In the genomic region with DNA sequence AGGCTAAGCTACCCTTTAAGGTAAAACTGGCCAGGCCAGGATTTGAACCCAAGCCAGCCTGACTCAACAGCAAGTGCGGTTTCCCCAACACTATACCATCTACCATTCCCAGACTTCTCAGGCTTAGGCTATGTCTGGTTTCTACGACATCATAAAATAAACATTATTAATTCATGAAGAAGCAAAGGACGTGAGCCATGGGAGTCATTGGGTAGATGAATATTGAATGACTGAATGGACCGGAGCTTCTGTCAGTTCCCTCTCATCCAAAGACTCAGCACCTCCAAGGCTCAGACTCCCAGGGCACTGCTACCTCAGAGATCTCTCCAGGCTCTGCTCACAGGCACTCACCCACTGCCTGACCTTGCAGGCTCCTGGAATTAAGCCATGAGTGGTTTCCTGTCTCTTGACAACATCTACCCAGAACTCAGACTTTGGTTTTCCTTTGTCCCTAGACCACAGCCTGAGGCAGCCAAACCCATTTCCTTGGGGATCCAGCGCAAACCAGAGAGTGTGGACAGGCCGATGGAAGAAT, we compare ENCODE assay signal across 9 cellular contexts.
A peak's percentile ranks its signal among the peaks of the same experiment; 100 is the strongest.
DNase-seq lines count a peak whose midpoint lies in the region; ATAC-seq lines count a peak whose summit lies in the region.
"Had no signal": no experiment of that assay in that cellular context is flagged by ENCODE, and none has a peak within 500 bp of the region (broad histone marks: within the 10 kb centered on the region; RNA-seq: fewer than 3 reads in every experiment).

No MANE protein-coding gene starts in this region.

- H3K36me3 Mint-ChIP-seq in activated T-cell treated with anti-CD3 and anti-CD28 coated beads, Interleukin-2, amount 50 U/mL, for 24 hours (ENCODE audit: low read depth) = no peaks in the 10 kb centered on the region
- peaks cover 0 to 15% of the 10 kb centered on the region in 2 donors for H3K36me3 Mint-ChIP-seq in stimulated activated naive B cell treated with anti-CD40 and anti-IgM and Interleukin-4, amounts not matched to agents 10 μg/mL and 1 μg/mL and 100 μg/mL, for 72 hours
- no peaks in the 10 kb centered on the region for H3K36me3 Mint-ChIP-seq in activated T-cell treated with anti-CD3 and anti-CD28 coated beads, Interleukin-2, amount 50 U/mL, for 4 hours (ENCODE audit: insufficient read depth)

- no peak for DNase-seq in activated T-cell treated with anti-CD3 and anti-CD28 coated beads, Interleukin-2, amount 50 U/mL, for 24 hours
- no peak for DNase-seq in activated T-cell treated with anti-CD3 and anti-CD28 coated beads, Interleukin-2, amount 50 U/mL, for 48 hours
- DNase-seq in T1000 (lab: John Stamatoyannopoulos, UW) (peak; percentile 21), foreskin melanocyte (peak; percentile 88), DMS 273 (lab: John Stamatoyannopoulos, UW; ENCODE audit: unreplicated experiment) (no peak)
- DNase-seq in stimulated activated naive B cell treated with anti-CD40 and anti-IgM and Interleukin-4, amounts not matched to agents 10 μg/mL and 1 μg/mL and 100 μg/mL, for 72 hours = no peak
- no peak for DNase-seq in activated T-cell treated with anti-CD3 and anti-CD28 coated beads, Interleukin-2, amount 50 U/mL, for 4 hours
- DNase-seq: transverse colon had no signal

- H3K4me1 Mint-ChIP-seq in activated T-cell treated with anti-CD3 and anti-CD28 coated beads, Interleukin-2, amount 50 U/mL, for 24 hours (ENCODE audit: low read depth) = peaks cover 50% of the 10 kb centered on the region
- peaks cover 57 to 86% of the 10 kb centered on the region in 2 donors for H3K4me1 Mint-ChIP-seq in stimulated activated naive B cell treated with anti-CD40 and anti-IgM and Interleukin-4, amounts not matched to agents 10 μg/mL and 1 μg/mL and 100 μg/mL, for 72 hours
- peaks cover 49% of the 10 kb centered on the region for H3K4me1 Mint-ChIP-seq in activated T-cell treated with anti-CD3 and anti-CD28 coated beads, Interleukin-2, amount 50 U/mL, for 4 hours (ENCODE audit: low read depth)

- H3K9me3 Mint-ChIP-seq in activated T-cell treated with anti-CD3 and anti-CD28 coated beads, Interleukin-2, amount 50 U/mL, for 24 hours = no peaks in the 10 kb centered on the region
- no peaks in the 10 kb centered on the region for H3K9me3 Mint-ChIP-seq in stimulated activated naive B cell treated with anti-CD40 and anti-IgM and Interleukin-4, amounts not matched to agents 10 μg/mL and 1 μg/mL and 100 μg/mL, for 72 hours
- no peaks in the 10 kb centered on the region for H3K9me3 Mint-ChIP-seq in activated T-cell treated with anti-CD3 and anti-CD28 coated beads, Interleukin-2, amount 50 U/mL, for 4 hours

- H3K27me3 Mint-ChIP-seq in activated T-cell treated with anti-CD3 and anti-CD28 coated beads, Interleukin-2, amount 50 U/mL, for 24 hours = peaks cover 62% of the 10 kb centered on the region
- no peaks in the 10 kb centered on the region for H3K27me3 Mint-ChIP-seq in stimulated activated naive B cell treated with anti-CD40 and anti-IgM and Interleukin-4, amounts not matched to agents 10 μg/mL and 1 μg/mL and 100 μg/mL, for 72 hours
- H3K27me3 Mint-ChIP-seq in activated T-cell treated with anti-CD3 and anti-CD28 coated beads, Interleukin-2, amount 50 U/mL, for 4 hours (ENCODE audit: low read depth) = peaks cover 20% of the 10 kb centered on the region

- ATAC-seq in stimulated activated naive B cell treated with anti-CD40 and anti-IgM and Interleukin-4, amounts not matched to agents 10 μg/mL and 1 μg/mL and 100 μg/mL, for 72 hours (replicated peaks) = no peak
- no peak for ATAC-seq in HG02763 (IDR thresholded peaks at IDR 0.05; ENCODE audit: unreplicated experiment)
- no peak for ATAC-seq in activated T-cell treated with anti-CD3 and anti-CD28 coated beads, Interleukin-2, amount 50 U/mL, for 4 hours

- H3K4me3 Mint-ChIP-seq in activated T-cell treated with anti-CD3 and anti-CD28 coated beads, Interleukin-2, amount 50 U/mL, for 24 hours = no peak overlapping the region
- peak overlapping the region; percentile 46 to 77 for H3K4me3 Mint-ChIP-seq in stimulated activated naive B cell treated with anti-CD40 and anti-IgM and Interleukin-4, amounts not matched to agents 10 μg/mL and 1 μg/mL and 100 μg/mL, for 72 hours
- H3K4me3 Mint-ChIP-seq in activated T-cell treated with anti-CD3 and anti-CD28 coated beads, Interleukin-2, amount 50 U/mL, for 4 hours = no peak overlapping the region

- H3K27ac Mint-ChIP-seq in activated T-cell treated with anti-CD3 and anti-CD28 coated beads, Interleukin-2, amount 50 U/mL, for 24 hours = peak overlapping the region; percentile 4
- peak overlapping the region; percentile 91 for H3K27ac Mint-ChIP-seq in stimulated activated naive B cell treated with anti-CD40 and anti-IgM and Interleukin-4, amounts not matched to agents 10 μg/mL and 1 μg/mL and 100 μg/mL, for 72 hours

Comparison
In these comparisons a context has a peak if more than half of its experiments do, and no peak if none do; other contexts are left out.
1. DNase-seq: peak in T1000 (single experiment) and foreskin melanocyte (single experiment); none in activated T-cell treated with anti-CD3 and anti-CD28 coated beads, Interleukin-2, amount 50 U/mL, for 24 hours (single experiment), activated T-cell treated with anti-CD3 and anti-CD28 coated beads, Interleukin-2, amount 50 U/mL, for 48 hours (0 of 2), stimulated activated naive B cell treated with anti-CD40 and anti-IgM and Interleukin-4, amounts not matched to agents 10 μg/mL and 1 μg/mL and 100 μg/mL, for 72 hours (single experiment), DMS 273 (single experiment) and activated T-cell treated with anti-CD3 and anti-CD28 coated beads, Interleukin-2, amount 50 U/mL, for 4 hours (single experiment).
2. H3K4me3 Mint-ChIP-seq: peak in stimulated activated naive B cell treated with anti-CD40 and anti-IgM and Interleukin-4, amounts not matched to agents 10 μg/mL and 1 μg/mL and 100 μg/mL, for 72 hours (2 of 2); none in activated T-cell treated with anti-CD3 and anti-CD28 coated beads, Interleukin-2, amount 50 U/mL, for 24 hours (single experiment) and activated T-cell treated with anti-CD3 and anti-CD28 coated beads, Interleukin-2, amount 50 U/mL, for 4 hours (single experiment).